ENCODE assay signal across 12 cellular contexts in the genomic region with DNA sequence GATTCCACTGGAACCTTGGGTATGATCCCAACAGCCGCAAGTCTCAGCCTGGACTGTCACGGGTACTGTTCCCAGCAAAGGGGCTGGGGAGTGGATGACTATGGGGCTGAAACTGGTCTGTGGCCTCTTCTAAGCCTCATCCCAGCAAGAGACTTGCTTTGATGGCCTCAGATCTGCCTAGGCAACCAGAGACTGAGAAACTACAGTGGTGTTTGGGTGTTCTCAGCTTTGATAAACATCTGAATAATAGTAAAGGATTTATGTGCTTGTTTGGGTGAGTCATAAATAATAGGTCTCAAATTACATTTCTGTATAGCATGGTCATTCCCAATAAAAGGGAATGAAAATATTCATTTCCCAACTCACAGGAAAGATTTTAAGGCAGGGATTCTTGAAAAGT. TPM values are rescaled to one million over a fixed set of nuclear protein-coding genes. Genes with fewer than 3 reads are reported as not detected.
DNase-seq lines count a peak whose midpoint lies in the region; ATAC-seq and TF ChIP-seq lines count a peak whose summit lies in the region.
"Had no signal": no experiment of that assay in that cellular context is flagged by ENCODE, and none has a peak within 500 bp of the region (broad histone marks: within the 10 kb centered on the region; RNA-seq: fewer than 3 reads in every experiment).

No MANE protein-coding gene starts in this region.

- WGBS in aorta, 2 donors, result 66 to 69% methylated on average over 2 of the region's 2 CpGs

- H3K27ac ChIP-seq in cardiac muscle cell (peak overlapping the region; percentile 22), foreskin keratinocyte (no peak overlapping the region), aorta (ENCODE audit: low read depth in 1 of 2, low read length in 2 of 2) (no peak overlapping the region)

- DNase-seq in cardiac muscle cell (ENCODE audit: low read depth in 1 of 2, low spot score in 1 of 2) (peak in 1 of 2 donors; percentile 20), left ventricle myocardium superior (no peak), WTC11 (ENCODE audit: low spot score) (no peak), foreskin keratinocyte (peak; percentile 13 to 57), aorta (no peak), SIG-M5 treated with dmso at 0.1 percent for 504 hours (lab: John Stamatoyannopoulos, UW; ENCODE audit: unreplicated experiment) (no peak), NCI-H128 (lab: John Stamatoyannopoulos, UW; ENCODE audit: unreplicated experiment) (no peak)
- DNase-seq: BE2C; central memory CD4-positive, alpha-beta T cell; head of caudate nucleus; NCI-H82 had no signal

- ATAC-seq in left ventricle myocardium superior, result no peak
- ATAC-seq in WTC11, result no peak
- ATAC-seq in foreskin keratinocyte, result peak; percentile 73
- peak; percentile 48 for ATAC-seq in aorta (ENCODE audit: low FRiP score)
- ATAC-seq in GM18868 (IDR thresholded peaks at IDR 0.05; ENCODE audit: unreplicated experiment), result no peak

- H3K27ac Mint-ChIP-seq in WTC11, result 0 out of 2 replicates have a peak overlapping the region, but pooled peaks have one; percentile 6

- POLR2A ChIA-PET in WTC11 (lab: Charles Lee), result no interaction called here

- peaks cover 6% of the 10 kb centered on the region for H3K4me1 Mint-ChIP-seq in WTC11

- H3K9me3 ChIP-seq in cardiac muscle cell (ENCODE audit: low read depth) (no peaks in the 10 kb centered on the region), aorta (ENCODE audit: control insufficient read depth, low read length) (no peaks in the 10 kb centered on the region)
- H3K9me3 ChIP-seq: BE2C had no signal

- H3K36me3 Mint-ChIP-seq in WTC11, result peaks cover 6% of the 10 kb centered on the region

- no peak for TF ChIP-seq CTCF in cardiac muscle cell (IDR thresholded peaks at IDR 0.05; ENCODE audit: low read depth, low read length)
- no peak for TF ChIP-seq CTCF in WTC11 (IDR thresholded peaks at IDR 0.05)
- no peak for TF ChIP-seq CTCF in foreskin keratinocyte (conservative IDR thresholded peaks at IDR 0.05)

- intact Hi-C loops in left ventricle myocardium superior (cut with micrococcal nuclease), result no loop called here
- intact Hi-C loops in aorta (cut with DNase I), result no loop called here

- CTCF ChIA-PET in WTC11 (lab: Charles Lee), result no interaction called here

- H3K4me3 ChIP-seq in cardiac muscle cell, result no peak overlapping the region
- H3K4me3 ChIP-seq in aorta (ENCODE audit: low read length in 2 of 2), result no peak overlapping the region

- no peak overlapping the region for H3K4me3 Mint-ChIP-seq in WTC11

- H3K4me1 ChIP-seq in cardiac muscle cell (ENCODE audit: low read depth) (no peaks in the 10 kb centered on the region), foreskin keratinocyte (no peaks in the 10 kb centered on the region), aorta (ENCODE audit: control insufficient read depth in 1 of 2, insufficient read depth in 2 of 2, low read length in 2 of 2) (no peaks in the 10 kb centered on the region)
- H3K4me1 ChIP-seq: BE2C had no signal

- H3K9me3 Mint-ChIP-seq in WTC11, result no peaks in the 10 kb centered on the region

- H3K36me3 ChIP-seq in cardiac muscle cell (no peaks in the 10 kb centered on the region), aorta (ENCODE audit: control insufficient read depth in 1 of 2, insufficient read depth in 2 of 2, low read length in 1 of 2) (no peaks in the 10 kb centered on the region)
- H3K36me3 ChIP-seq: BE2C had no signal

- H3K27me3 ChIP-seq in cardiac muscle cell (no peaks in the 10 kb centered on the region), foreskin keratinocyte (no peaks in the 10 kb centered on the region), aorta (ENCODE audit: control insufficient read depth in 1 of 2, insufficient read depth in 2 of 2, low read length in 1 of 2) (no peaks in the 10 kb centered on the region)
- H3K27me3 ChIP-seq: BE2C had no signal

- no peaks in the 10 kb centered on the region for H3K27me3 Mint-ChIP-seq in WTC11 (ENCODE audit: low read depth)

TF ChIP-seq in WTC11, 78 proteins besides CTCF, POLR2A, EP300 and RAD21:
- TF ChIP-seq JUN (CRISPR knock-in tag; IDR thresholded peaks at IDR 0.05) (no peak), ZNF232 (CRISPR knock-in tag; IDR thresholded peaks at IDR 0.05) (no peak), MXD4 (CRISPR knock-in tag; IDR thresholded peaks at IDR 0.05; ENCODE audit: borderline replicate concordance) (no peak), NFYB (CRISPR knock-in tag; conservative IDR thresholded peaks at IDR 0.05; ENCODE audit: low read depth) (no peak), SMAD3 (CRISPR knock-in tag; IDR thresholded peaks at IDR 0.05; ENCODE audit: borderline replicate concordance) (no peak), ESRRA (CRISPR knock-in tag; IDR thresholded peaks at IDR 0.05; ENCODE audit: borderline replicate concordance) (no peak), ZNF317 (CRISPR knock-in tag; IDR thresholded peaks at IDR 0.05; ENCODE audit: borderline replicate concordance, low read depth) (no peak), JAZF1 (CRISPR knock-in tag; IDR thresholded peaks at IDR 0.05) (no peak), ZNF219 (CRISPR knock-in tag; IDR thresholded peaks at IDR 0.05; ENCODE audit: borderline replicate concordance) (no peak), EMX1 (CRISPR knock-in tag; IDR thresholded peaks at IDR 0.05) (no peak), SP1 (CRISPR knock-in tag; conservative IDR thresholded peaks at IDR 0.05) (no peak)
- TF ChIP-seq, protein P1, sequence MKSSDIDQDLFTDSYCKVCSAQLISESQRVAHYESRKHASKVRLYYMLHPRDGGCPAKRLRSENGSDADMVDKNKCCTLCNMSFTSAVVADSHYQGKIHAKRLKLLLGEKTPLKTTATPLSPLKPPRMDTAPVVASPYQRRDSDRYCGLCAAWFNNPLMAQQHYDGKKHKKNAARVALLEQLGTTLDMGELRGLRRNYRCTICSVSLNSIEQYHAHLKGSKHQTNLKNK (CRISPR knock-in tag; IDR thresholded peaks at IDR 0.05), result no peak
- TF ChIP-seq, protein P2, sequence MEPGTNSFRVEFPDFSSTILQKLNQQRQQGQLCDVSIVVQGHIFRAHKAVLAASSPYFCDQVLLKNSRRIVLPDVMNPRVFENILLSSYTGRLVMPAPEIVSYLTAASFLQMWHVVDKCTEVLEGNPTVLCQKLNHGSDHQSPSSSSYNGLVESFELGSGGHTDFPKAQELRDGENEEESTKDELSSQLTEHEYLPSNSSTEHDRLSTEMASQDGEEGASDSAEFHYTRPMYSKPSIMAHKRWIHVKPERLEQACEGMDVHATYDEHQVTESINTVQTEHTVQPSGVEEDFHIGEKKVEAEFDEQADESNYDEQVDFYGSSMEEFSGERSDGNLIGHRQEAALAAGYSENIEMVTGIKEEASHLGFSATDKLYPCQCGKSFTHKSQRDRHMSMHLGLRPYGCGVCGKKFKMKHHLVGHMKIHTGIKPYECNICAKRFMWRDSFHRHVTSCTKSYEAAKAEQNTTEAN (CRISPR knock-in tag; IDR thresholded peaks at IDR 0.05), result no peak
- TF ChIP-seq, protein P3, sequence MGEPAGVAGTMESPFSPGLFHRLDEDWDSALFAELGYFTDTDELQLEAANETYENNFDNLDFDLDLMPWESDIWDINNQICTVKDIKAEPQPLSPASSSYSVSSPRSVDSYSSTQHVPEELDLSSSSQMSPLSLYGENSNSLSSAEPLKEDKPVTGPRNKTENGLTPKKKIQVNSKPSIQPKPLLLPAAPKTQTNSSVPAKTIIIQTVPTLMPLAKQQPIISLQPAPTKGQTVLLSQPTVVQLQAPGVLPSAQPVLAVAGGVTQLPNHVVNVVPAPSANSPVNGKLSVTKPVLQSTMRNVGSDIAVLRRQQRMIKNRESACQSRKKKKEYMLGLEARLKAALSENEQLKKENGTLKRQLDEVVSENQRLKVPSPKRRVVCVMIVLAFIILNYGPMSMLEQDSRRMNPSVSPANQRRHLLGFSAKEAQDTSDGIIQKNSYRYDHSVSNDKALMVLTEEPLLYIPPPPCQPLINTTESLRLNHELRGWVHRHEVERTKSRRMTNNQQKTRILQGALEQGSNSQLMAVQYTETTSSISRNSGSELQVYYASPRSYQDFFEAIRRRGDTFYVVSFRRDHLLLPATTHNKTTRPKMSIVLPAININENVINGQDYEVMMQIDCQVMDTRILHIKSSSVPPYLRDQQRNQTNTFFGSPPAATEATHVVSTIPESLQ (CRISPR knock-in tag; IDR thresholded peaks at IDR 0.05), result no peak
TF ChIP-seq in WTC11: peak in this region for 0.

RNA-seq across cellular contexts. Expression of a gene that starts 30.2 kb away (rescaled TPM):
- total RNA-seq in cardiac muscle cell (17.2 and 24.5 TPM in 2 replicates), left ventricle myocardium superior (17.7 TPM), WTC11 (2021) (5.1 to 7.8 TPM (median 7.8 TPM) in 3 replicates), foreskin keratinocyte (11.2 and 12.4 TPM in 2 replicates), aorta (10 to 100 TPM; 21.9 to 28.9 TPM)
- polyA plus RNA-seq in cardiac muscle cell (13.3 and 20.3 TPM in 2 replicates), foreskin keratinocyte (3.3 and 3.5 TPM in 2 replicates), aorta (10 to 100 TPM in 1 of 2 donors, 1 to 10 TPM in 1; 5.6 to 11.7 TPM)

Comparison
In these comparisons a context has a peak if more than half of its experiments do, and no peak if none do; other contexts are left out.
1. DNase-seq: peak in foreskin keratinocyte (2 of 2); none in left ventricle myocardium superior (single experiment), WTC11 (single experiment), aorta (0 of 2), SIG-M5 treated with dmso at 0.1 percent for 504 hours (single experiment) and NCI-H128 (single experiment).
2. ATAC-seq: peak in foreskin keratinocyte (single experiment) and aorta (single experiment); none in left ventricle myocardium superior (single experiment), WTC11 (single experiment) and GM18868 (single experiment).